In the genomic region with DNA sequence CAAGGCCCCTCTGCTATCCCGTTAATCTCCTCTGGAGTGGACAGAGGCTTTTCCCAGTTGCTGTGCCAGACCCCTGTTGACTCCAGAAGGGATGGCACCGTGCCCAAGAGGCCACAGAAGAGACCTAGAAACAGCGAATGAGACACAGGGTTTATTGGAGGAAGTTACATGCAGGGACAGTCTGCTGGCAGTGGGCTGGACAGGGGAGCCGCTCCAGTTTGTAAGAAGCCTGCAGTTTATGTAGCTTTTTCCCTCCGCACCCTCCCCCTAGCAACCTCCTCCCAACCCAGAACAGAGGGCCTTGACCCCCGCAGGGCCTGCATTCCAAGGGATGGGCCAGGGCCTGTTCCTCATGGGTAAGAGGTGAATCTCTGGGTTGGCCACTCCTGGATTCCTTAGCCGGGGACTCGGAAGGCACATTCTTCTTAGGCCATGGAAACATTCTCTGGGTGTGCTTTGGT, we compare ENCODE assay signal across 14 cellular contexts.
DNase-seq lines count a peak whose midpoint lies in the region; ATAC-seq and TF ChIP-seq lines count a peak whose summit lies in the region.
"Had no signal": no experiment of that assay in that cellular context is flagged by ENCODE, and none has a peak within 500 bp of the region (broad histone marks: within the 10 kb centered on the region; RNA-seq: fewer than 3 reads in every experiment).

No MANE protein-coding gene starts in this region.

- no peak for ATAC-seq in GM21390 (IDR thresholded peaks at IDR 0.05; ENCODE audit: unreplicated experiment)

- H3K9ac ChIP-seq in mammary epithelial cell (ENCODE audit: insufficient read depth, low read length): peak overlapping the region; percentile 51

- no TSS peak for BruUV-seq in mammary epithelial cell (replicated peaks; lab: Mats Ljungman, UMichigan)

- intact Hi-C loops in mammary epithelial cell (cut with micrococcal nuclease): loop anchor here (1.0 to 5.0 kb wide), 4 partner anchors 21 to 459 kb away; a partner anchor contains a TSS

- H3K27me3 Mint-ChIP-seq in T-helper 2 cell treated with Interferon-gamma antibody and Interleukin-4, amounts not matched to agents 5 μg/mL and 100 μg/mL, for 36 hours (ENCODE audit: low read depth): no peaks in the 10 kb centered on the region

- H3K27ac ChIP-seq in mammary epithelial cell (ENCODE audit: insufficient read depth, low read depth, low read length): peak overlapping the region; percentile 97
- H3K27ac ChIP-seq: transverse colon had no signal

- WGBS in mammary epithelial cell (ENCODE audit: low coverage, missing lambda C conversion rate): 7% methylated on average over 2 of the region's 8 CpGs

- H3K4me1 ChIP-seq in mammary epithelial cell (ENCODE audit: insufficient read depth, low read length): peaks cover 51% of the 10 kb centered on the region

- no peak for DNase-seq in T-helper 2 cell treated with Interferon-gamma antibody and Interleukin-4, amounts not matched to agents 5 μg/mL and 100 μg/mL, for 36 hours (ENCODE audit: low spot score)
- DNase-seq in T-helper 2 cell: no peak
- peak; percentile 75 for DNase-seq in mammary epithelial cell
- DNase-seq in left kidney (ENCODE audit: low read depth, low spot score): peak; percentile 58
- peak; percentile 74 for DNase-seq in ureter (ENCODE audit: low spot score)
- DNase-seq in RKO (ENCODE audit: low spot score): no peak
- DNase-seq in SIG-M5 (lab: John Stamatoyannopoulos, UW): no peak
- DNase-seq: activated CD4-positive, CD25-positive, alpha-beta regulatory T cell treated with anti-CD3 and anti-CD28 coated beads, Interleukin-2, amount 50 U/mL, for 72 hours; activated naive CD8-positive, alpha-beta T cell treated with anti-CD3 and anti-CD28 coated beads, Interleukin-2, amount 10 ng/mL, durations not matched to agents 7 days and 5 days; Kasumi-1; OCI-M1; stimulated activated CD4-positive, alpha-beta T cell treated with anti-CD3 and anti-CD28 coated beads, Interleukin-4, amount 100 ng/mL, for 24 hours; transverse colon had no signal

- H3K4me3 Mint-ChIP-seq in T-helper 2 cell treated with Interferon-gamma antibody and Interleukin-4, amounts not matched to agents 5 μg/mL and 100 μg/mL, for 36 hours: no peak overlapping the region

- H3K36me3 Mint-ChIP-seq in T-helper 2 cell treated with Interferon-gamma antibody and Interleukin-4, amounts not matched to agents 5 μg/mL and 100 μg/mL, for 36 hours (ENCODE audit: low read depth): no peaks in the 10 kb centered on the region

- H3K4me2 ChIP-seq in mammary epithelial cell (ENCODE audit: insufficient read depth, low read depth, low read length): peak overlapping the region; percentile 40

- H3K27me3 ChIP-seq in mammary epithelial cell (ENCODE audit: insufficient read depth, low read length): no peaks in the 10 kb centered on the region
- H3K27me3 ChIP-seq: transverse colon had no signal

- no peaks in the 10 kb centered on the region for H3K79me2 ChIP-seq in mammary epithelial cell (ENCODE audit: insufficient read depth, low read length)

- dilution Hi-C loops in mammary epithelial cell (cut with HindIII; ENCODE audit: low sequenced_read_pairs): no loop called here

- H4K20me1 ChIP-seq in mammary epithelial cell (ENCODE audit: insufficient read depth, low read length): no peaks in the 10 kb centered on the region

- H3K9me3 Mint-ChIP-seq in T-helper 2 cell treated with Interferon-gamma antibody and Interleukin-4, amounts not matched to agents 5 μg/mL and 100 μg/mL, for 36 hours: peaks cover 5% of the 10 kb centered on the region
- H3K9me3 Mint-ChIP-seq: activated naive CD8-positive, alpha-beta T cell treated with anti-CD3 and anti-CD28 coated beads, Interleukin-2, amount 10 ng/mL, durations not matched to agents 7 days and 5 days had no signal

- no peak for TF ChIP-seq CTCF in mammary epithelial cell (conservative IDR thresholded peaks at IDR 0.05 in 1 of 2, IDR thresholded peaks at IDR 0.05 in 1 of 2; ENCODE audit: extremely low read depth in 1 of 2, insufficient read depth in 1 of 2, low read depth in 1 of 2, low read length in 2 of 2)

- in situ Hi-C loops in mammary epithelial cell (cut with MboI; ENCODE audit: low sequenced_read_pairs in 2 of 2): no loop called here

- H3K4me1 Mint-ChIP-seq in T-helper 2 cell treated with Interferon-gamma antibody and Interleukin-4, amounts not matched to agents 5 μg/mL and 100 μg/mL, for 36 hours (ENCODE audit: low read depth): peaks cover 34% of the 10 kb centered on the region

- CTCF ChIA-PET in mammary epithelial cell (lab: Charles Lee; ENCODE audit: low non-redundant PET): no interaction called here

- no peaks in the 10 kb centered on the region for H3K36me3 ChIP-seq in mammary epithelial cell (ENCODE audit: insufficient read depth, low read length)
- H3K36me3 ChIP-seq: transverse colon had no signal

- H3K27ac Mint-ChIP-seq in T-helper 2 cell treated with Interferon-gamma antibody and Interleukin-4, amounts not matched to agents 5 μg/mL and 100 μg/mL, for 36 hours: peak overlapping the region; percentile 49

- H3K9me3 ChIP-seq in mammary epithelial cell (replicated peaks; ENCODE audit: insufficient read depth, low read length): no peaks in the 10 kb centered on the region
- H3K9me3 ChIP-seq: transverse colon had no signal

- no peak overlapping the region for H3K4me3 ChIP-seq in mammary epithelial cell (replicated peaks in 1 of 3; ENCODE audit: insufficient read depth in 1 of 3, low read depth in 2 of 3, low read length in 3 of 3)
- H3K4me3 ChIP-seq: transverse colon had no signal

- H2AFZ ChIP-seq in mammary epithelial cell (ENCODE audit: low read depth, low read length): peak overlapping the region; percentile 66

Comparison
In these comparisons a context has a peak if more than half of its experiments do, and no peak if none do; other contexts are left out.
1. DNase-seq: peak in mammary epithelial cell (single experiment), left kidney (single experiment) and ureter (single experiment); none in T-helper 2 cell treated with Interferon-gamma antibody and Interleukin-4, amounts not matched to agents 5 μg/mL and 100 μg/mL, for 36 hours (single experiment), T-helper 2 cell (0 of 5), RKO (single experiment) and SIG-M5 (single experiment).